In genomic region chr10:49760789-49761188, GRCh38 we compare ENCODE assay signal across 15 cellular contexts.
DNase-seq lines count a peak whose midpoint lies in the region; ATAC-seq and TF ChIP-seq lines count a peak whose summit lies in the region.
"Had no signal": no experiment of that assay in that cellular context is flagged by ENCODE, and none has a peak within 500 bp of the region (broad histone marks: within the 10 kb centered on the region; RNA-seq: fewer than 3 reads in every experiment).

No MANE protein-coding gene starts in this region.

- peak overlapping the region; percentile 64 for H3K4me3 Mint-ChIP-seq in nephron progenitor cell

- H3K9me3 ChIP-seq in HUES6 (ENCODE audit: control insufficient read depth, insufficient read depth, low read depth, low read length) (no peaks in the 10 kb centered on the region), iPS-15b (ENCODE audit: control insufficient read depth, insufficient read depth, low read length) (no peaks in the 10 kb centered on the region)
- H3K9me3 ChIP-seq: BLaER1 treated with 17β-estradiol and CSF1 and Interleukin-3, amounts not matched to agents 10 nM and 100 nM; psoas muscle had no signal

- peak overlapping the region; percentile 86 for H3K4me3 ChIP-seq in HUES6 (ENCODE audit: low read depth, low read length)
- H3K4me3 ChIP-seq in iPS-15b (ENCODE audit: low read depth, low read length), result peak overlapping the region; percentile 77
- H3K4me3 ChIP-seq: psoas muscle had no signal

- TF ChIP-seq CTCF in nephron progenitor cell (IDR thresholded peaks at IDR 0.05), result no peak

- H3K27ac ChIP-seq in HUES6 (ENCODE audit: low read depth, low read length), result no peak overlapping the region
- H3K27ac ChIP-seq: psoas muscle had no signal

- H3K27me3 Mint-ChIP-seq in nephron progenitor cell (ENCODE audit: low read depth, poor library complexity), result peaks cover 57% of the 10 kb centered on the region

- DNase-seq in D341Med (ENCODE audit: low spot score) (peak; percentile 30), nephron progenitor cell (no peak)
- DNase-seq in activated effector memory CD4-positive, alpha-beta T cell treated with anti-CD3 and anti-CD28 coated beads, Interleukin-2, amount 50 U/mL, for 16 hours, result no peak
- no peak for DNase-seq in effector CD8-positive, alpha-beta T cell (lab: John Stamatoyannopoulos, UW)
- DNase-seq: activated naive CD4-positive, alpha-beta T cell; central memory CD4-positive, alpha-beta T cell; NCI-H1694; NCI-H446 treated with DMSO at 0.1 percent for 48 hours; psoas muscle; substantia nigra had no signal

- H3K36me3 Mint-ChIP-seq in nephron progenitor cell (ENCODE audit: low read depth), result no peaks in the 10 kb centered on the region

- H3K4me1 Mint-ChIP-seq in nephron progenitor cell, result no peaks in the 10 kb centered on the region

- no peak for ATAC-seq in GM21717 (IDR thresholded peaks at IDR 0.05; ENCODE audit: unreplicated experiment)
- ATAC-seq in GM18873 (IDR thresholded peaks at IDR 0.05; ENCODE audit: low FRiP score, unreplicated experiment), result no peak
- ATAC-seq: psoas muscle had no signal

- H3K27ac Mint-ChIP-seq in nephron progenitor cell, result no peak overlapping the region

- no peaks in the 10 kb centered on the region for H3K9me3 Mint-ChIP-seq in nephron progenitor cell

- H3K9ac ChIP-seq in HUES6 (ENCODE audit: low read length) (no peak overlapping the region), iPS-15b (ENCODE audit: low read depth, low read length) (no peak overlapping the region)

- H3K4me1 ChIP-seq in HUES6 (ENCODE audit: control insufficient read depth, insufficient read depth, low read length) (0 out of 2 replicates have a peak, but pooled peaks cover 14% of the 10 kb centered on the region), iPS-15b (ENCODE audit: control insufficient read depth, insufficient read depth, low read length) (no peaks in the 10 kb centered on the region)
- H3K4me1 ChIP-seq: psoas muscle had no signal

- H3K27me3 ChIP-seq in HUES6 (ENCODE audit: control insufficient read depth, insufficient read depth, low read length) (peaks cover 16% of the 10 kb centered on the region), iPS-15b (ENCODE audit: control insufficient read depth, insufficient read depth, low read length) (peaks cover 15% of the 10 kb centered on the region)
- H3K27me3 ChIP-seq: BLaER1 treated with 17β-estradiol and CSF1 and Interleukin-3, amounts not matched to agents 10 nM and 100 nM had no signal

- H3K36me3 ChIP-seq in HUES6 (ENCODE audit: control insufficient read depth, insufficient read depth, low read length) (peaks cover 6% of the 10 kb centered on the region; the same call in 1 of the 2 replicates), iPS-15b (ENCODE audit: control insufficient read depth, insufficient read depth, low read length) (peaks cover 8% of the 10 kb centered on the region)
- H3K36me3 ChIP-seq: BLaER1 treated with 17β-estradiol and CSF1 and Interleukin-3, amounts not matched to agents 10 nM and 100 nM had no signal
